34 cellular contexts compared by ENCODE assay signal in genomic region chr10:94757916-94758315, GRCh38. TPM values are rescaled to one million over a fixed set of nuclear protein-coding genes. Genes with fewer than 3 reads are reported as not detected.
"Had no signal": no experiment of that assay in that cellular context is flagged by ENCODE, and none has a peak within 500 bp of the region (broad histone marks: within the 10 kb centered on the region; RNA-seq: fewer than 3 reads in every experiment).

No MANE protein-coding gene starts in this region.

- H3K4me1 ChIP-seq: colonic mucosa, esophagus muscularis mucosa, foreskin keratinocyte, gastroesophageal sphincter, heart left ventricle, pancreas, stomach, thyroid gland had no signal

- H3K9me3 ChIP-seq: colonic mucosa, esophagus muscularis mucosa, gastroesophageal sphincter, mucosa of descending colon, pancreas, right lobe of liver, stomach, thyroid gland had no signal

- H3K27ac ChIP-seq: colonic mucosa, esophagus muscularis mucosa, foreskin keratinocyte, gastroesophageal sphincter, heart left ventricle, hepatocyte, pancreas, stomach, thyroid gland had no signal

- H2AFZ ChIP-seq: hepatocyte had no signal

- DNase-seq: colonic mucosa; effector CD8-positive, alpha-beta T cell; foreskin keratinocyte; heart left ventricle; left ventricle myocardium superior; mucosa of descending colon; naive B cell; occipital lobe; retina; right lobe of liver; stimulated activated CD4-positive, alpha-beta T cell treated with anti-CD3 and anti-CD28 coated beads, Interleukin-12 subunit alpha, Interleukin-12 subunit beta, amount 100 ng/mL, for 4 hours; stimulated activated CD4-positive, alpha-beta T cell treated with anti-CD3 and anti-CD28 coated beads, Interleukin-1b, Interleukin-23, amount 100 ng/mL, for 48 hours; stimulated activated CD4-positive, alpha-beta T cell treated with anti-CD3 and anti-CD28 coated beads, Interleukin-4, amount 100 ng/mL, for 1 hour; stimulated activated CD8-positive, alpha-beta memory T cell treated with anti-CD3 and anti-CD28 coated beads, Interleukin-4, amount 100 ng/mL, for 48 hours; stimulated activated naive CD4-positive, alpha-beta T cell; stomach; thyroid gland; trophoblast cell had no signal

- H3K4me3 ChIP-seq: colonic mucosa, esophagus muscularis mucosa, gastroesophageal sphincter, heart left ventricle, hepatocyte, lung, mucosa of descending colon, pancreas, right lobe of liver, smooth muscle cell, stomach, thyroid gland had no signal

- ATAC-seq: foreskin keratinocyte, gastroesophageal sphincter, heart left ventricle, left ventricle myocardium superior, mucosa of descending colon, pancreas, right lobe of liver had no signal

- H3K27me3 Mint-ChIP-seq: dendritic cell treated with granulocyte-macrophage colony-stimulating factor and Interleukin-4, amounts not matched to agents 40 ng/mL and 50 ng/mL, for 4 days; memory B cell; naive B cell had no signal

- H3K27ac Mint-ChIP-seq: dendritic cell treated with granulocyte-macrophage colony-stimulating factor and Interleukin-4, amounts not matched to agents 40 ng/mL and 50 ng/mL, for 4 days; memory B cell; mesothelial cell of epicardium; naive B cell; nephron had no signal

- H3K36me3 ChIP-seq: colonic mucosa, esophagus muscularis mucosa, gastroesophageal sphincter, heart left ventricle, pancreas, right lobe of liver, stomach, thyroid gland had no signal

- H3K4me2 ChIP-seq: hepatocyte, smooth muscle cell had no signal

- H3K27me3 ChIP-seq: colonic mucosa, esophagus muscularis mucosa, foreskin keratinocyte, gastroesophageal sphincter, heart left ventricle, hepatocyte, pancreas, right lobe of liver, stomach, thyroid gland had no signal

- H3K4me1 Mint-ChIP-seq: memory B cell, mesothelial cell of epicardium, naive B cell, nephron had no signal

- H3K4me3 Mint-ChIP-seq: dendritic cell treated with granulocyte-macrophage colony-stimulating factor and Interleukin-4, amounts not matched to agents 40 ng/mL and 50 ng/mL, for 4 days; memory B cell; mesothelial cell of epicardium; naive B cell; nephron had no signal

- H3K36me3 Mint-ChIP-seq: memory B cell, mesothelial cell of epicardium, naive B cell had no signal

RNA-seq across cellular contexts. Expression of gene CYP2C19, which starts 4.6 kb away (rescaled TPM):
- total RNA-seq: endothelial cell of umbilical vein, epithelial cell of proximal tubule, fibroblast of lung, foreskin keratinocyte, heart left ventricle, left ventricle myocardium superior, mesothelial cell of epicardium, pulmonary artery endothelial cell, thyroid gland, urinary bladder had no signal
- polyA plus RNA-seq: endothelial cell of umbilical vein, fibroblast of lung, foreskin keratinocyte, heart left ventricle, keratinocyte, lung had no signal
